In genomic region chr4:83281326-83281725, GRCh38 we compare ENCODE assay signal across 11 cellular contexts. TPM values are rescaled to one million over a fixed set of nuclear protein-coding genes. Genes with fewer than 3 reads are reported as not detected.
DNase-seq lines count a peak whose midpoint lies in the region; ATAC-seq and TF ChIP-seq lines count a peak whose summit lies in the region.
"Had no signal": no experiment of that assay in that cellular context is flagged by ENCODE, and none has a peak within 500 bp of the region (broad histone marks: within the 10 kb centered on the region; RNA-seq: fewer than 3 reads in every experiment).

No MANE protein-coding gene starts in this region.

- H2BK12ac ChIP-seq in mesenchymal stem cell (ENCODE audit: low read length in 2 of 2), result no peak overlapping the region

- H3K27me3 ChIP-seq in mesenchymal stem cell (ENCODE audit: control insufficient read depth in 1 of 2, insufficient read depth in 1 of 2, low read length in 2 of 2), result no peaks in the 10 kb centered on the region
- H3K27me3 ChIP-seq: gastrocnemius medialis, sigmoid colon had no signal

- no peaks in the 10 kb centered on the region for H3K9me2 ChIP-seq in OCI-LY7 (ENCODE audit: insufficient read depth, low read length)

- H4K91ac ChIP-seq in mesenchymal stem cell (ENCODE audit: low read length), result no peak overlapping the region

- no peak overlapping the region for H2AK5ac ChIP-seq in mesenchymal stem cell (ENCODE audit: low read length, severe bottlenecking)

- 93% methylated on average over 4 of the region's 4 CpGs for WGBS in mesenchymal stem cell
- 61 to 71% methylated on average over 4 of the region's 4 CpGs for WGBS in lower leg skin, 2 donors

- H3K18ac ChIP-seq in mesenchymal stem cell (ENCODE audit: low read depth in 1 of 2, low read length in 2 of 2), result no peak overlapping the region

- H3K9me3 ChIP-seq in OCI-LY7 (ENCODE audit: low read length) (no peaks in the 10 kb centered on the region), mesenchymal stem cell (ENCODE audit: control insufficient read depth, low read length) (no peaks in the 10 kb centered on the region)
- H3K9me3 ChIP-seq: gastrocnemius medialis, sigmoid colon had no signal

- H4K20me1 ChIP-seq in OCI-LY7 (ENCODE audit: insufficient read depth, low read length), result peaks cover 14% of the 10 kb centered on the region; the same call in 1 of the 2 replicates

- H2BK5ac ChIP-seq in mesenchymal stem cell (ENCODE audit: low read depth, low read length, poor library complexity, severe bottlenecking), result no peak overlapping the region

- POLR2A ChIA-PET in OCI-LY7 (lab: Charles Lee), result interaction anchor here (0.7 to 2.4 kb wide), 12 partner anchors 14 to 246 kb away, joined by 3 to 12 read pairs (median 4); partner anchors contain the start of gene COPS4

- peak overlapping the region; percentile 8 for H3K4me3 ChIP-seq in OCI-LY7 (ENCODE audit: low read depth, low read length, poor library complexity, severe bottlenecking)
- H3K4me3 ChIP-seq in mesenchymal stem cell (ENCODE audit: insufficient read depth in 1 of 2, low read depth in 1 of 2, low read length in 2 of 2), result no peak overlapping the region
- H3K4me3 ChIP-seq in lower leg skin (ENCODE audit: low read depth, poor library complexity, severe bottlenecking), result no peak overlapping the region
- H3K4me3 ChIP-seq: gastrocnemius medialis, sigmoid colon had no signal

- CTCF ChIA-PET in OCI-LY7 (lab: Charles Lee; ENCODE audit: unreplicated experiment), result interaction anchor here (0.8 to 1.4 kb wide), 2 partner anchors 244 to 246 kb away, joined by 3 read pairs; partner anchors contain the start of gene COPS4

- no peak overlapping the region for H4K8ac ChIP-seq in mesenchymal stem cell (ENCODE audit: low read length)

- ATAC-seq in HG03354 (IDR thresholded peaks at IDR 0.05; ENCODE audit: poor library complexity, severe bottlenecking, unreplicated experiment), result peak; percentile 14
- ATAC-seq: gastrocnemius medialis had no signal

- no TSS peak for BruUV-seq in OCI-LY7 (replicated peaks; lab: Mats Ljungman, UMichigan)

- H3K36me3 ChIP-seq in OCI-LY7 (ENCODE audit: insufficient read depth, low read length) (peaks cover 19% of the 10 kb centered on the region), mesenchymal stem cell (ENCODE audit: control insufficient read depth in 1 of 2, insufficient read depth in 2 of 2, low read depth in 1 of 2, low read length in 2 of 2) (peaks cover 3 to 11% of the 10 kb centered on the region in 2 experiments)
- H3K36me3 ChIP-seq: WERI-Rb-1 had no signal

- H3K79me2 ChIP-seq in OCI-LY7 (ENCODE audit: insufficient read depth, low read depth, low read length), result peaks cover 22% of the 10 kb centered on the region; the same call in 1 of the 2 replicates

- peaks cover 43% of the 10 kb centered on the region for H3K4me1 ChIP-seq in OCI-LY7 (ENCODE audit: insufficient read depth, low read length, poor library complexity, severe bottlenecking)
- H3K4me1 ChIP-seq in mesenchymal stem cell (ENCODE audit: control insufficient read depth, insufficient read depth, low read depth, low read length), result no peaks in the 10 kb centered on the region

- no peak overlapping the region for H2BK120ac ChIP-seq in mesenchymal stem cell (ENCODE audit: low read depth, low read length)

- H2AFZ ChIP-seq in OCI-LY7 (ENCODE audit: low read length) (no peak overlapping the region), mesenchymal stem cell (ENCODE audit: low read depth, low read length) (no peak overlapping the region)

- intact Hi-C loops in OCI-LY7 (cut with micrococcal nuclease; ENCODE audit: unreplicated experiment) (loop anchor here (5.0 to 10.0 kb wide), 4 partner anchors 173 to 817 kb away; partner anchors contain the start of genes HELQ, MRPS18C and SEC31A), lower leg skin (cut with DNase I; ENCODE audit: low total_unique reads) (no loop called here)

- no peak for TF ChIP-seq CTCF in OCI-LY7 (conservative IDR thresholded peaks at IDR 0.05; ENCODE audit: low read length)
- no peak for TF ChIP-seq CTCF in lower leg skin (IDR thresholded peaks at IDR 0.05)

- H3K27ac ChIP-seq in OCI-LY7 (ENCODE audit: low read depth, low read length, poor library complexity, severe bottlenecking), result no peak overlapping the region
- no peak overlapping the region for H3K27ac ChIP-seq in mesenchymal stem cell (ENCODE audit: low read length, poor library complexity, severe bottlenecking)
- H3K27ac ChIP-seq: sigmoid colon, WERI-Rb-1 had no signal

- DNase-seq in NCI-H2029 (lab: John Stamatoyannopoulos, UW) (peak; percentile 4), NCI-H2029 treated with DMSO at 0.1 percent for 48 hours (lab: John Stamatoyannopoulos, UW) (no peak), OCI-LY7 (ENCODE audit: low spot score) (peak; percentile 27), mesenchymal stem cell (peak; percentile 25), lower leg skin (ENCODE audit: low spot score in 2 of 2) (no peak), GF-D8 (lab: John Stamatoyannopoulos, UW) (no peak)
- DNase-seq in stimulated activated CD4-positive, alpha-beta T cell treated with anti-CD3 and anti-CD28 coated beads, Interleukin-4, amount 100 ng/mL, for 1 hour, result no peak
- DNase-seq: gastrocnemius medialis, sigmoid colon had no signal

- no peak overlapping the region for H3K14ac ChIP-seq in mesenchymal stem cell (ENCODE audit: low read length in 2 of 2)

- no peak overlapping the region for H3K4ac ChIP-seq in mesenchymal stem cell (ENCODE audit: low read depth in 1 of 2, low read length in 2 of 2)

- no peak for TF ChIP-seq POLR2A in lower leg skin (IDR thresholded peaks at IDR 0.05)

- no peak overlapping the region for H3K23ac ChIP-seq in mesenchymal stem cell (ENCODE audit: low read length in 2 of 2)

- H3K79me1 ChIP-seq in mesenchymal stem cell (replicated peaks; ENCODE audit: low read length, poor library complexity, severe bottlenecking), result peaks cover 13% of the 10 kb centered on the region

- peak overlapping the region; percentile 20 for H3K9ac ChIP-seq in mesenchymal stem cell (ENCODE audit: low read length)

- H3K4me2 ChIP-seq in OCI-LY7 (ENCODE audit: low read length), result peak overlapping the region; percentile 58
- H3K4me2 ChIP-seq in mesenchymal stem cell (ENCODE audit: low read length, poor library complexity, severe bottlenecking), result no peak overlapping the region

- H2BK15ac ChIP-seq in mesenchymal stem cell (ENCODE audit: low read depth, poor library complexity, severe bottlenecking), result no peak overlapping the region

RNA-seq across cellular contexts. Expression of gene COQ2, which starts 3.3 kb away (rescaled TPM):
- 12.1 and 12.8 TPM in 2 replicates for total RNA-seq in OCI-LY7 (2014; rRNA removed; shearing (Covaris generic))
- total RNA-seq in OCI-LY7 (2022), result 14.4 and 17.9 TPM in 2 replicates
- polyA plus RNA-seq in mesenchymal stem cell (2013, experiment 1 of 2), result 11.2 TPM
- 11.6 TPM for polyA plus RNA-seq in mesenchymal stem cell (2013, experiment 2 of 2)
- 10 to 100 TPM in 3 of 4 donors, 1 to 10 TPM in 1; 9.7 to 20.1 (median 12.6) TPM for total RNA-seq in lower leg skin

RNA-seq across cellular contexts. Expression of gene HPSE, which starts 53.3 kb away (rescaled TPM):
- total RNA-seq in OCI-LY7 (2014; rRNA removed; shearing (Covaris generic)), result 1.8 and 3.1 TPM in 2 replicates
- total RNA-seq in OCI-LY7 (2022) (2.4 and 3.0 TPM in 2 replicates), lower leg skin (10 to 100 TPM in 1 of 4 donors, 1 to 10 TPM in 3; 7.6 to 12.5 (median 9.1) TPM)
- polyA plus RNA-seq in mesenchymal stem cell (2013, experiment 1 of 2), result 0.39 TPM
- polyA plus RNA-seq in mesenchymal stem cell (2013, experiment 2 of 2), result 0.42 TPM

Comparison
In these comparisons a context has a peak if more than half of its experiments do, and no peak if none do; other contexts are left out.
1. DNase-seq: peak in NCI-H2029 (single experiment), OCI-LY7 (single experiment) and mesenchymal stem cell (single experiment); none in NCI-H2029 treated with DMSO at 0.1 percent for 48 hours (single experiment), lower leg skin (0 of 2), GF-D8 (single experiment) and stimulated activated CD4-positive, alpha-beta T cell treated with anti-CD3 and anti-CD28 coated beads, Interleukin-4, amount 100 ng/mL, for 1 hour (single experiment).